In genomic region chr7:131302876-131303707, GRCh38 we compare ENCODE assay signal across 10 cellular contexts. TPM values are rescaled to one million over a fixed set of nuclear protein-coding genes. Genes with fewer than 3 reads are reported as not detected.
DNase-seq lines count a peak whose midpoint lies in the region; ATAC-seq and TF ChIP-seq lines count a peak whose summit lies in the region.
"Had no signal": no experiment of that assay in that cellular context is flagged by ENCODE, and none has a peak within 500 bp of the region (broad histone marks: within the 10 kb centered on the region; RNA-seq: fewer than 3 reads in every experiment).

No MANE protein-coding gene starts in this region.

- no peak overlapping the region for H3K27ac ChIP-seq in PC-3 (ENCODE audit: low read length)
- H3K27ac ChIP-seq in mammary epithelial cell (ENCODE audit: insufficient read depth, low read depth, low read length), result no peak overlapping the region
- H3K27ac ChIP-seq: BLaER1, neutrophil had no signal

- in situ Hi-C loops in mammary epithelial cell (cut with MboI; ENCODE audit: low sequenced_read_pairs in 2 of 2), result loop anchor here in 1 of 2 donors (25.0 kb wide), 1 partner anchor 216 kb away; no protein-coding TSS in a partner anchor

- H3K79me2 ChIP-seq in PC-3 (ENCODE audit: low read length) (no peaks in the 10 kb centered on the region), mammary epithelial cell (ENCODE audit: insufficient read depth, low read length) (no peaks in the 10 kb centered on the region)

- 66% methylated on average over 8 of the region's 8 CpGs for WGBS in mammary epithelial cell (ENCODE audit: low coverage, missing lambda C conversion rate)

- TF ChIP-seq CTCF in PC-3 (conservative IDR thresholded peaks at IDR 0.05; ENCODE audit: low read depth, low read length) (peak; percentile 84), mammary epithelial cell (conservative IDR thresholded peaks at IDR 0.05 in 1 of 2, IDR thresholded peaks at IDR 0.05 in 1 of 2; ENCODE audit: extremely low read depth in 1 of 2, insufficient read depth in 1 of 2, low read depth in 1 of 2, low read length in 2 of 2) (peak; percentile 73 to 86)

- H4K20me1 ChIP-seq in PC-3 (ENCODE audit: low read length) (no peaks in the 10 kb centered on the region), mammary epithelial cell (ENCODE audit: insufficient read depth, low read length) (no peaks in the 10 kb centered on the region)
- H4K20me1 ChIP-seq: BLaER1 had no signal

- no peaks in the 10 kb centered on the region for H3K4me1 ChIP-seq in PC-3 (ENCODE audit: insufficient read depth, low read length)
- H3K4me1 ChIP-seq in mammary epithelial cell (ENCODE audit: insufficient read depth, low read length), result no peaks in the 10 kb centered on the region
- H3K4me1 ChIP-seq: BLaER1 had no signal

- POLR2A ChIA-PET in PC-3 (lab: Charles Lee; ENCODE audit: unreplicated experiment), result interaction anchor here (0.6 kb wide), 1 partner anchor 320 kb away, joined by 3 read pairs; no protein-coding TSS in a partner anchor

- H2AFZ ChIP-seq in PC-3 (ENCODE audit: low read length) (no peak overlapping the region), mammary epithelial cell (ENCODE audit: low read depth, low read length) (no peak overlapping the region)

- intact Hi-C loops in PC-3 (cut with micrococcal nuclease) (loop anchor here (1.0 to 5.0 kb wide), 4 partner anchors 116 to 234 kb away; no protein-coding TSS in a partner anchor), mammary epithelial cell (cut with micrococcal nuclease) (loop anchor here (1.0 kb wide), 3 partner anchors 115 to 234 kb away; no protein-coding TSS in a partner anchor)

- H3K9me2 ChIP-seq in PC-3 (replicated peaks; ENCODE audit: low read length), result no peaks in the 10 kb centered on the region

- H3K9ac ChIP-seq in PC-3 (ENCODE audit: low read length) (no peak overlapping the region), mammary epithelial cell (ENCODE audit: insufficient read depth, low read length) (no peak overlapping the region)
- H3K9ac ChIP-seq: BLaER1 had no signal

- CTCF ChIA-PET in PC-3 (lab: Charles Lee), result interaction anchor here (0.7 to 1.9 kb wide), 6 partner anchors 19 to 235 kb away, joined by 3 to 8 read pairs (median 5); no protein-coding TSS in a partner anchor
- CTCF ChIA-PET in mammary epithelial cell (lab: Charles Lee; ENCODE audit: low non-redundant PET), result interaction anchor here (0.6 to 0.9 kb wide), 7 partner anchors 27 to 257 kb away, joined by 3 to 10 read pairs (median 3); no protein-coding TSS in a partner anchor

- BruUV-seq in PC-3 (replicated peaks; lab: Mats Ljungman, UMichigan) (no TSS peak), mammary epithelial cell (replicated peaks; lab: Mats Ljungman, UMichigan) (no TSS peak)

- H3K4me3 ChIP-seq in PC-3 (ENCODE audit: low read length) (no peak overlapping the region), mammary epithelial cell (replicated peaks in 1 of 3; ENCODE audit: insufficient read depth in 1 of 3, low read depth in 2 of 3, low read length in 3 of 3) (no peak overlapping the region)
- H3K4me3 ChIP-seq: BLaER1 had no signal

- DNase-seq in NCI-H1092 (lab: John Stamatoyannopoulos, UW), result peak; percentile 21
- no peak for DNase-seq in NCI-H1092 treated with DMSO at 0.1 percent for 48 hours (lab: John Stamatoyannopoulos, UW)
- peak; percentile 65 for DNase-seq in PC-3
- DNase-seq in mammary epithelial cell, result peak; percentile 38
- peak; percentile 50 to 59 for DNase-seq in lung microvascular endothelial cell (ENCODE audit: low read depth in 2 of 2)
- DNase-seq in NCI-H226, result no peak

- no peak overlapping the region for H3K4me2 ChIP-seq in PC-3 (ENCODE audit: low read length)
- no peak overlapping the region for H3K4me2 ChIP-seq in mammary epithelial cell (ENCODE audit: insufficient read depth, low read depth, low read length)
- H3K4me2 ChIP-seq: BLaER1 had no signal

- ATAC-seq in PC-3 (peak; percentile 88), GM19467 (IDR thresholded peaks at IDR 0.05; ENCODE audit: unreplicated experiment) (no peak), HG02885 (IDR thresholded peaks at IDR 0.05; ENCODE audit: poor library complexity, unreplicated experiment) (no peak)

- H3K27me3 ChIP-seq in PC-3 (ENCODE audit: low read length), result no peaks in the 10 kb centered on the region
- no peaks in the 10 kb centered on the region for H3K27me3 ChIP-seq in mammary epithelial cell (ENCODE audit: insufficient read depth, low read length)
- H3K27me3 ChIP-seq: BLaER1, neutrophil had no signal

- H3K9me3 ChIP-seq in PC-3 (ENCODE audit: low read length), result 0 out of 2 replicates have a peak, but pooled peaks cover 7% of the 10 kb centered on the region
- H3K9me3 ChIP-seq in mammary epithelial cell (replicated peaks; ENCODE audit: insufficient read depth, low read length), result no peaks in the 10 kb centered on the region
- H3K9me3 ChIP-seq: neutrophil had no signal

- H3F3A ChIP-seq in PC-3 (ENCODE audit: low read length, unreplicated experiment), result no peaks in the 10 kb centered on the region

- H3K36me3 ChIP-seq in PC-3 (ENCODE audit: low read depth, low read length), result no peaks in the 10 kb centered on the region
- H3K36me3 ChIP-seq in mammary epithelial cell (ENCODE audit: insufficient read depth, low read length), result no peaks in the 10 kb centered on the region
- H3K36me3 ChIP-seq: BLaER1, neutrophil had no signal

- dilution Hi-C loops in mammary epithelial cell (cut with HindIII; ENCODE audit: low sequenced_read_pairs), result no loop called here

RNA-seq across cellular contexts. Expression of gene MKLN1, which starts 24.6 kb away (rescaled TPM):
- total RNA-seq in PC-3 (2014; rRNA removed) (15.3 and 16.3 TPM in 2 replicates), mammary epithelial cell (10 to 100 TPM; 33.9 to 38.0 TPM), lung microvascular endothelial cell (10.9 and 20.4 TPM in 2 replicates)
- polyA plus RNA-seq in mammary epithelial cell, result 19.2 TPM
- 43.3 TPM for polyA minus RNA-seq in mammary epithelial cell

Comparison
In these comparisons a context has a peak if more than half of its experiments do, and no peak if none do; other contexts are left out.
1. DNase-seq: peak in NCI-H1092 (single experiment), PC-3 (single experiment), mammary epithelial cell (single experiment) and lung microvascular endothelial cell (2 of 2); none in NCI-H1092 treated with DMSO at 0.1 percent for 48 hours (single experiment) and NCI-H226 (single experiment).